ENCODE assay signal across 1 cellular context in genomic region chr20:33650753-33651561, GRCh38.
A peak's percentile ranks its signal among the peaks of the same experiment; 100 is the strongest.
TF ChIP-seq lines count a peak whose summit lies in the region.

No MANE protein-coding gene starts in this region.

TF ChIP-seq in H1, 55 proteins besides CTCF, POLR2A, EP300 and RAD21:
- no peak for TF ChIP-seq SP2 (IDR thresholded peaks at IDR 0.05; ENCODE audit: low read length)
- no peak for TF ChIP-seq SIX5 (IDR thresholded peaks at IDR 0.05; ENCODE audit: low read depth, low read length)
- TF ChIP-seq NRF1 (IDR thresholded peaks at IDR 0.05; ENCODE audit: low read depth, low read length) = no peak
- TF ChIP-seq SUZ12 (IDR thresholded peaks at IDR 0.05; ENCODE audit: low read length) = no peak
- no peak for TF ChIP-seq FOSL1 (IDR thresholded peaks at IDR 0.05; ENCODE audit: insufficient read depth, low read depth, low read length)
- no peak for TF ChIP-seq RNF2 (IDR thresholded peaks at IDR 0.05; ENCODE audit: borderline replicate concordance, low read depth, low read length, missing control alignments, poor library complexity, severe bottlenecking)
- TF ChIP-seq MAX (IDR thresholded peaks at IDR 0.05) = no peak
- TF ChIP-seq POLR2AphosphoS5 (IDR thresholded peaks at IDR 0.05; ENCODE audit: low read depth, low read length) = peak; percentile 24; the same call in 1 of the 2 replicates
